ENCODE assay signal across 8 cellular contexts in the genomic region with DNA sequence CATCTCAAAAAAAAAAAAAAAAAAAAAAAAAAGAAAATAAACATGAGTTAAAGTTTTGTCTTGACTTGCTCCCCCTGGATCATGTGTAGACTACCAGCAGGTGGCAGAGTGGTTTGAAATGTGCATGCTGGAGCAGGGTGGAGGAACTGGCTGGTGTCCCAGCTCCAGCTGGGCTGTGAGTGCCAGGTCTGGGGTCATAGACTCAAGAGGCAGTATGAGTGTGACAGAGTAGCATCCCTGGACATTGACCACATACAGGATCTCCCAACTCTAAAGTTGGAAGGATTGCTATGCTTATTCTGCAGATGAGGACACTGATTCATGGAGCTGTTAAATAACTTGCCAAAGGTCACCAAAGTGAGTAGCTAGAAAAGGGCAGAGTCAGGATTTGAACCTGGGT.
DNase-seq lines count a peak whose midpoint lies in the region; ATAC-seq and TF ChIP-seq lines count a peak whose summit lies in the region.

No MANE protein-coding gene starts in this region.

- no peak for TF ChIP-seq POLR2A in testis (IDR thresholded peaks at IDR 0.05)

- H3K9me3 ChIP-seq in testis: no peaks in the 10 kb centered on the region

- no peak overlapping the region for H3K27ac Mint-ChIP-seq in activated naive CD4-positive, alpha-beta T cell treated with anti-CD3 and anti-CD28 coated beads for 36 hours

- no peak overlapping the region for H3K27ac ChIP-seq in testis

- no peaks in the 10 kb centered on the region for H3K36me3 ChIP-seq in testis (ENCODE audit: low read depth, missing control alignments)

- intact Hi-C loops in activated naive CD4-positive, alpha-beta T cell treated with anti-CD3 and anti-CD28 coated beads for 36 hours (cut with micrococcal nuclease): no loop called here
- intact Hi-C loops in left cardiac atrium (cut with DNase I) (loop anchor here in 1 of 2 donors (10.0 kb wide), 1 partner anchor 257 kb away; the partner anchor contains the start of gene CDH13), testis (cut with DNase I; ENCODE audit: low total_unique reads) (no loop called here)

- no peaks in the 10 kb centered on the region for H3K27me3 ChIP-seq in testis

- no peak overlapping the region for H3K4me3 Mint-ChIP-seq in activated naive CD4-positive, alpha-beta T cell treated with anti-CD3 and anti-CD28 coated beads for 36 hours

- CTCF ChIA-PET in activated naive CD4-positive, alpha-beta T cell treated with anti-CD3 and anti-CD28 coated beads for 36 hours (lab: Charles Lee): no interaction called here

- no peaks in the 10 kb centered on the region for H3K9me3 Mint-ChIP-seq in activated naive CD4-positive, alpha-beta T cell treated with anti-CD3 and anti-CD28 coated beads for 36 hours

- no peaks in the 10 kb centered on the region for H3K36me3 Mint-ChIP-seq in activated naive CD4-positive, alpha-beta T cell treated with anti-CD3 and anti-CD28 coated beads for 36 hours (ENCODE audit: low read depth)

- TF ChIP-seq CTCF in testis (IDR thresholded peaks at IDR 0.05): peak in 1 of 3 experiments; percentile 26

- peak; percentile 8 for DNase-seq in activated naive CD4-positive, alpha-beta T cell treated with anti-CD3 and anti-CD28 coated beads for 36 hours
- no peak for DNase-seq in activated naive CD4-positive, alpha-beta T cell (lab: John Stamatoyannopoulos, UW)
- DNase-seq in left cardiac atrium (peak; percentile 64), testis (peak; percentile 73)
- DNase-seq in activated CD4-positive, alpha-beta T cell treated with anti-CD3 and anti-CD28 coated beads, Interleukin-2, amount 50 U/mL, for 48 hours: no peak

- ATAC-seq in SK-N-SH treated with all-trans-retinoic acid at 6 μM for 48 hours (peak; percentile 50; the same call in 2 of the 3 replicates), left cardiac atrium (peak; percentile 94 to 95), HG03354 (IDR thresholded peaks at IDR 0.05; ENCODE audit: poor library complexity, severe bottlenecking, unreplicated experiment) (no peak), esophagus mucosa (no peak)

- no peaks in the 10 kb centered on the region for H3K4me1 Mint-ChIP-seq in activated naive CD4-positive, alpha-beta T cell treated with anti-CD3 and anti-CD28 coated beads for 36 hours (ENCODE audit: low read depth)

- no peaks in the 10 kb centered on the region for H3K4me1 ChIP-seq in testis

- H3K27me3 Mint-ChIP-seq in activated naive CD4-positive, alpha-beta T cell treated with anti-CD3 and anti-CD28 coated beads for 36 hours (ENCODE audit: low read depth): no peaks in the 10 kb centered on the region

- no peak overlapping the region for H3K4me3 ChIP-seq in testis

TF ChIP-seq in SK-N-SH treated with all-trans-retinoic acid at 6 μM for 48 hours, 23 proteins besides CTCF, POLR2A, EP300 and RAD21:
- no peak for TF ChIP-seq CSDC2 (CRISPR knock-in tag; IDR thresholded peaks at IDR 0.05)
- no peak for TF ChIP-seq OSR1 (CRISPR knock-in tag; IDR thresholded peaks at IDR 0.05)
- TF ChIP-seq CSRNP3 (CRISPR knock-in tag; IDR thresholded peaks at IDR 0.05): no peak
- no peak for TF ChIP-seq ISL1 (CRISPR knock-in tag; IDR thresholded peaks at IDR 0.05)
- no peak for TF ChIP-seq ARNTL (CRISPR knock-in tag; IDR thresholded peaks at IDR 0.05; ENCODE audit: borderline replicate concordance, low read depth)
- no peak for TF ChIP-seq ZNF8 (CRISPR knock-in tag; IDR thresholded peaks at IDR 0.05)
- no peak for TF ChIP-seq SNAI2 (CRISPR knock-in tag; IDR thresholded peaks at IDR 0.05)
- no peak for TF ChIP-seq CREB5 (CRISPR knock-in tag; IDR thresholded peaks at IDR 0.05; ENCODE audit: low read depth)
- no peak for TF ChIP-seq RARB (CRISPR knock-in tag; IDR thresholded peaks at IDR 0.05)
- no peak for TF ChIP-seq TOX (CRISPR knock-in tag; IDR thresholded peaks at IDR 0.05; ENCODE audit: borderline replicate concordance)
TF ChIP-seq in SK-N-SH treated with all-trans-retinoic acid at 6 μM for 48 hours: peak in this region for 0.

Comparison
In these comparisons a context has a peak if more than half of its experiments do, and no peak if none do; other contexts are left out.
1. DNase-seq: peak in activated naive CD4-positive, alpha-beta T cell treated with anti-CD3 and anti-CD28 coated beads for 36 hours (single experiment), left cardiac atrium (single experiment) and testis (single experiment); none in activated naive CD4-positive, alpha-beta T cell (0 of 4) and activated CD4-positive, alpha-beta T cell treated with anti-CD3 and anti-CD28 coated beads, Interleukin-2, amount 50 U/mL, for 48 hours (0 of 2).
2. ATAC-seq: peak in SK-N-SH treated with all-trans-retinoic acid at 6 μM for 48 hours (single experiment) and left cardiac atrium (2 of 2); none in HG03354 (single experiment) and esophagus mucosa (single experiment).